In the genomic region with DNA sequence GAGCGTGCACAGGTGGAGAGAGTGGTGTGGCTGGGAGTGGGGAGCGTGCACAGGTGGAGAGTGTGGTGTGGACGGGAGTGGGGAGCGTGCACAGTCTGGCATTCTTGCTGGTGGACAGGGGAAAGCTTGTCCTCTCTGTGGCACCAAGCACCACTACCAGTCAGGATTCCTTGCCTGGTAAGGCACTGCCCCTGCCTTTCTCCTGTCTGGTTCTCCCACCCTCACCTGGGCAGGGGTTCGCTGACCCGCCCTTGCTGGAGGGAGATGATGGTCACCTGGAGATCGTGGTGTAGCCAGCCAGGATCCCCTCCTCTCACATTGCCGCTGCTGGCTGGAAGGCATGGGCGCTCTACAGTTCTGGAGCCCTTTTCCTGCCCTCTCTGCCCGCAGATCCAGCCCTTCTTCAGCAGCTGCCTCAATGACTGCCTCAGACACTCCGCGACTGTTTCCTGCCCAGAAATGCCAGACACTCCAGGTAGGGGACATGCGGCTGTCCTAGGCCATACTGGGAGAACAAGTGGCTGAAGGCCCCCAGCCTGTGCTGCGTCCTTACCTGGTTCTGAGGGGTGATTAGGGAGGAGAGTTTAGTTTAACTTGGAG, we compare ENCODE assay signal across 22 cellular contexts. TPM values are rescaled to one million over a fixed set of nuclear protein-coding genes. Genes with fewer than 3 reads are reported as not detected.
A peak's percentile ranks its signal among the peaks of the same experiment; 100 is the strongest.
DNase-seq lines count a peak whose midpoint lies in the region; ATAC-seq and TF ChIP-seq lines count a peak whose summit lies in the region.
"Had no signal": no experiment of that assay in that cellular context is flagged by ENCODE, and none has a peak within 500 bp of the region (broad histone marks: within the 10 kb centered on the region; RNA-seq: fewer than 3 reads in every experiment).

No MANE protein-coding gene starts in this region.

- H3K27me3 Mint-ChIP-seq in activated naive CD8-positive, alpha-beta T cell treated with anti-CD3 and anti-CD28 coated beads, Interleukin-2, amount 10 ng/mL, durations not matched to agents 7 days and 5 days, result no peaks in the 10 kb centered on the region
- no peaks in the 10 kb centered on the region for H3K27me3 Mint-ChIP-seq in activated naive CD8-positive, alpha-beta T cell treated with anti-CD3 and anti-CD28 coated beads, Interleukin-2, amount 50 U/mL, for 24 hours
- no peaks in the 10 kb centered on the region for H3K27me3 Mint-ChIP-seq in naive thymus-derived CD4-positive, alpha-beta T cell

- no peaks in the 10 kb centered on the region for H3K9me3 Mint-ChIP-seq in activated naive CD8-positive, alpha-beta T cell treated with anti-CD3 and anti-CD28 coated beads, Interleukin-2, amount 10 ng/mL, durations not matched to agents 7 days and 5 days
- H3K9me3 Mint-ChIP-seq in activated naive CD8-positive, alpha-beta T cell treated with anti-CD3 and anti-CD28 coated beads, Interleukin-2, amount 50 U/mL, for 24 hours, result no peaks in the 10 kb centered on the region
- no peaks in the 10 kb centered on the region for H3K9me3 Mint-ChIP-seq in naive thymus-derived CD4-positive, alpha-beta T cell
- H3K9me3 Mint-ChIP-seq: GM23338 had no signal

- peaks cover 1% of the 10 kb centered on the region; the same call in 1 of the 2 replicates for H3K36me3 ChIP-seq in H7 (replicated peaks; ENCODE audit: control insufficient read depth, insufficient read depth, low read length)
- peaks cover 26 to 91% (median 28%) of the 10 kb centered on the region in 3 experiments for H3K36me3 ChIP-seq in naive thymus-derived CD4-positive, alpha-beta T cell (ENCODE audit: control insufficient read depth in 2 of 3, insufficient read depth in 3 of 3, low read length in 3 of 3)

- peak overlapping the region; percentile 42 for H3K27ac Mint-ChIP-seq in activated naive CD8-positive, alpha-beta T cell treated with anti-CD3 and anti-CD28 coated beads, Interleukin-2, amount 10 ng/mL, durations not matched to agents 7 days and 5 days
- H3K27ac Mint-ChIP-seq in activated naive CD8-positive, alpha-beta T cell treated with anti-CD3 and anti-CD28 coated beads, Interleukin-2, amount 50 U/mL, for 24 hours, result no peak overlapping the region
- peak overlapping the region in 8 of 9 donors; percentile 36 to 94 (median 78) for H3K27ac Mint-ChIP-seq in naive thymus-derived CD4-positive, alpha-beta T cell
- H3K27ac Mint-ChIP-seq: GM23338 had no signal

- no peak for TF ChIP-seq CTCF in GM20000 (IDR thresholded peaks at IDR 0.05; ENCODE audit: extremely low read depth, missing control alignments)

- H3K4me1 Mint-ChIP-seq in activated naive CD8-positive, alpha-beta T cell treated with anti-CD3 and anti-CD28 coated beads, Interleukin-2, amount 10 ng/mL, durations not matched to agents 7 days and 5 days, result peaks cover 43% of the 10 kb centered on the region
- peaks cover 58% of the 10 kb centered on the region for H3K4me1 Mint-ChIP-seq in activated naive CD8-positive, alpha-beta T cell treated with anti-CD3 and anti-CD28 coated beads, Interleukin-2, amount 50 U/mL, for 24 hours
- peaks cover 45 to 86% (median 70%) of the 10 kb centered on the region in 7 donors for H3K4me1 Mint-ChIP-seq in naive thymus-derived CD4-positive, alpha-beta T cell
- H3K4me1 Mint-ChIP-seq: GM23338 had no signal

- DNase-seq in activated naive CD8-positive, alpha-beta T cell treated with anti-CD3 and anti-CD28 coated beads, Interleukin-2, amount 10 ng/mL, durations not matched to agents 7 days and 5 days, result no peak
- no peak for DNase-seq in activated naive CD8-positive, alpha-beta T cell treated with anti-CD3 and anti-CD28 coated beads, Interleukin-2, amount 50 U/mL, for 24 hours
- DNase-seq in H7, result peak; percentile 44
- no peak for DNase-seq in naive thymus-derived CD4-positive, alpha-beta T cell
- DNase-seq in GM20000 (ENCODE audit: low spot score), result no peak
- DNase-seq in activated CD8-positive, alpha-beta memory T cell treated with anti-CD3 and anti-CD28 coated beads for 24 hours, result no peak
- DNase-seq: C1 segment of cervical spinal cord, COR-L47, DMS 273 treated with DMSO at 0.1 percent for 48 hours, NCI-H1092 treated with DMSO at 0.1 percent for 48 hours, NCI-H146, NCI-H2029 treated with DMSO at 0.1 percent for 48 hours, NCI-H2171, NCI-H446, NCI-H69 had no signal

- no peak overlapping the region for H3K27ac ChIP-seq in naive thymus-derived CD4-positive, alpha-beta T cell (ENCODE audit: low read depth, low read length)
- H3K27ac ChIP-seq: A549, Peyer's patch, SJSA1 had no signal

- peaks cover 57% of the 10 kb centered on the region for H3K36me3 Mint-ChIP-seq in activated naive CD8-positive, alpha-beta T cell treated with anti-CD3 and anti-CD28 coated beads, Interleukin-2, amount 10 ng/mL, durations not matched to agents 7 days and 5 days
- peaks cover 57% of the 10 kb centered on the region for H3K36me3 Mint-ChIP-seq in activated naive CD8-positive, alpha-beta T cell treated with anti-CD3 and anti-CD28 coated beads, Interleukin-2, amount 50 U/mL, for 24 hours (ENCODE audit: low read depth)
- H3K36me3 Mint-ChIP-seq in naive thymus-derived CD4-positive, alpha-beta T cell, result peaks cover 13 to 60% (median 36%) of the 10 kb centered on the region in 5 donors

- H3K4me3 Mint-ChIP-seq in activated naive CD8-positive, alpha-beta T cell treated with anti-CD3 and anti-CD28 coated beads, Interleukin-2, amount 10 ng/mL, durations not matched to agents 7 days and 5 days, result no peak overlapping the region
- no peak overlapping the region for H3K4me3 Mint-ChIP-seq in activated naive CD8-positive, alpha-beta T cell treated with anti-CD3 and anti-CD28 coated beads, Interleukin-2, amount 50 U/mL, for 24 hours
- H3K4me3 Mint-ChIP-seq in naive thymus-derived CD4-positive, alpha-beta T cell, result peak overlapping the region in 2 of 10 donors; percentile 38 to 87
- H3K4me3 Mint-ChIP-seq: GM23338 had no signal

- no peaks in the 10 kb centered on the region for H3K9me3 ChIP-seq in naive thymus-derived CD4-positive, alpha-beta T cell (ENCODE audit: control insufficient read depth in 2 of 3, low read length in 3 of 3)
- H3K9me3 ChIP-seq: A549, Peyer's patch, SJSA1 had no signal

- no peak for ATAC-seq in activated naive CD8-positive, alpha-beta T cell treated with anti-CD3 and anti-CD28 coated beads, Interleukin-2, amount 10 ng/mL, durations not matched to agents 7 days and 5 days (ENCODE audit: low read depth)
- ATAC-seq in activated naive CD8-positive, alpha-beta T cell treated with anti-CD3 and anti-CD28 coated beads, Interleukin-2, amount 50 U/mL, for 24 hours, result no peak
- no peak for ATAC-seq in naive thymus-derived CD4-positive, alpha-beta T cell
- no peak for ATAC-seq in HG03175 (IDR thresholded peaks at IDR 0.05; ENCODE audit: unreplicated experiment)
- ATAC-seq: A549, GM23338, HCT116, K562 had no signal

- POLR2A ChIA-PET in activated naive CD8-positive, alpha-beta T cell treated with anti-CD3 and anti-CD28 coated beads, Interleukin-2, amount 10 ng/mL, durations not matched to agents 7 days and 5 days (lab: Charles Lee), result no interaction called here
- POLR2A ChIA-PET in naive thymus-derived CD4-positive, alpha-beta T cell (lab: Charles Lee), result interaction anchor here (0.7 to 16.1 kb wide), 3 partner anchors 14 to 27 kb away, joined by 3 to 114 read pairs (median 4); no protein-coding TSS in a partner anchor

- no peak overlapping the region for H3K4me3 ChIP-seq in H7 (ENCODE audit: insufficient read depth, low read depth, low read length)
- no peak overlapping the region for H3K4me3 ChIP-seq in naive thymus-derived CD4-positive, alpha-beta T cell (ENCODE audit: low read length)
- H3K4me3 ChIP-seq: A549, GM23338, K562, Peyer's patch, SJSA1 had no signal

- intact Hi-C loops in naive thymus-derived CD4-positive, alpha-beta T cell (cut with micrococcal nuclease), result no loop called here

- H3K4me1 ChIP-seq in naive thymus-derived CD4-positive, alpha-beta T cell (ENCODE audit: control insufficient read depth in 2 of 2, insufficient read depth in 2 of 2, low read length in 2 of 2), result peaks cover 8 to 71% of the 10 kb centered on the region in 2 donors
- H3K4me1 ChIP-seq: A549, Peyer's patch, SJSA1 had no signal

- CTCF ChIA-PET in naive thymus-derived CD4-positive, alpha-beta T cell (lab: Charles Lee), result no interaction called here

- H3K27me3 ChIP-seq in H7 (ENCODE audit: control insufficient read depth, insufficient read depth, low read length), result no peaks in the 10 kb centered on the region
- no peaks in the 10 kb centered on the region for H3K27me3 ChIP-seq in naive thymus-derived CD4-positive, alpha-beta T cell (ENCODE audit: control insufficient read depth in 2 of 2, insufficient read depth in 2 of 2, low read length in 2 of 2)
- H3K27me3 ChIP-seq: Peyer's patch, SJSA1 had no signal

RNA-seq across cellular contexts. Expression of a gene that starts 16.7 kb away (rescaled TPM):
- under 1 TPM; 0.08 to 0.09 TPM for total RNA-seq in activated naive CD8-positive, alpha-beta T cell treated with anti-CD3 and anti-CD28 coated beads, Interleukin-2, amount 10 ng/mL, durations not matched to agents 7 days and 5 days
- total RNA-seq in H7 (2014; rRNA removed; shearing (Covaris generic)), result 2.2 and 2.3 TPM in 2 replicates
- total RNA-seq in naive thymus-derived CD4-positive, alpha-beta T cell, result 1 to 10 TPM in 1 of 5 experiments, under 1 TPM in 4; 0.13 to 2.6 (median 0.24) TPM
- polyA plus RNA-seq in naive thymus-derived CD4-positive, alpha-beta T cell, result not detected

RNA-seq across cellular contexts. Expression of a gene that starts 19.6 kb away (rescaled TPM):
- 10 to 100 TPM; 46.7 to 48.0 TPM for total RNA-seq in activated naive CD8-positive, alpha-beta T cell treated with anti-CD3 and anti-CD28 coated beads, Interleukin-2, amount 10 ng/mL, durations not matched to agents 7 days and 5 days
- total RNA-seq in H7 (2014; rRNA removed; shearing (Covaris generic)), result 3.6 and 4.3 TPM in 2 replicates
- total RNA-seq in naive thymus-derived CD4-positive, alpha-beta T cell, result 10 to 100 TPM; 51.9 to 91.8 (median 76.5) TPM
- polyA plus RNA-seq in naive thymus-derived CD4-positive, alpha-beta T cell, result 10 to 100 TPM; 45.8 to 69.8 TPM

RNA-seq across cellular contexts. Expression of a gene that starts 54.6 kb away (rescaled TPM):
- total RNA-seq in activated naive CD8-positive, alpha-beta T cell treated with anti-CD3 and anti-CD28 coated beads, Interleukin-2, amount 10 ng/mL, durations not matched to agents 7 days and 5 days, result 10 to 100 TPM; 33.7 to 34.7 TPM
- 127 and 142 TPM in 2 replicates for total RNA-seq in H7 (2014; rRNA removed; shearing (Covaris generic))
- total RNA-seq in naive thymus-derived CD4-positive, alpha-beta T cell, result 10 to 100 TPM; 18.8 to 50.9 (median 26.2) TPM
- polyA plus RNA-seq in naive thymus-derived CD4-positive, alpha-beta T cell, result 10 to 100 TPM; 67.5 to 78.7 TPM
